8 cellular contexts compared by ENCODE assay signal in the genomic region with DNA sequence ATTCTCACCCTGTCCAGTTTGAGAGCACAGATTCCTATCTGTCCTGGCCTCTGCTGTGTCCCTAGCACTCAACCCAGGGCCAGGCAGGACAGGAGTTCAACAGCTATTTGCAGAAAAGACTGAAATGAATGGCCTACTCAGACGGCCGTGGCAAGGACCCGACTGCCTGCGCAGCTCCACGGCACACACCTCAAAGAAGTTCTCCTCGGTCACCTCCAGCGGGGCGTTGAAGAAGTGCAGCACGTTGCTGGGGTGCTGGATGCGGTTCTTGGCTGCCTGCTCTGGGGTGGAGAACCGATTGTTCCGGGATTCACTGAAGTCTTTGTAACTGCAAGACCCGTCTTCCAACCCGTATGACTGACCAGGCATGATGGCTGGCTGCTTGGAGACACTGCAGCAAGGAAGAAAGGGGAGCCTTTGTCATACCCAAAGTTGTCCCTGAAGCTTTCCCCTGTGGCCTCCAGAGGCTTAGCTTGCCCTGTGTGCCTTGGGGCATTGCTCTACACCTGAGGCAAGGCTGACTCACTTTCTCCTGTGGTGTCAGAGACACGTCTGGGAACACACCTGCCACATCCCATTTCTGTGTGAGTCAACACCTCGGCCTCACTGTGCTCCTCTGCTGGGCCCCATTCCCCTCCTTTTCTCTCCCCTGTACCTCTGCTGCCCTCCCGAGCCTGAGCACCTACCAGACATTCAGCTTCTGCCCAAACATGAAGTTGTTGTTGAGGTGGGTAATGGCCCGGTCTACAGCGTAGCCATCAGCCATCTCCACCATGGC. TPM values are rescaled to one million over a fixed set of nuclear protein-coding genes. Genes with fewer than 3 reads are reported as not detected.
DNase-seq lines count a peak whose midpoint lies in the region; ATAC-seq, FAIRE-seq and TF ChIP-seq lines count a peak whose summit lies in the region.

No MANE protein-coding gene starts in this region.

- H3K79me2 ChIP-seq in keratinocyte (ENCODE audit: control insufficient read depth, insufficient read depth, low read length) (peaks cover 28% of the 10 kb centered on the region), OCI-LY7 (ENCODE audit: insufficient read depth, low read depth, low read length) (peaks cover 19% of the 10 kb centered on the region; the same call in 1 of the 2 replicates)

- peak overlapping the region; percentile 67 for H3K4me2 ChIP-seq in keratinocyte (ENCODE audit: control insufficient read depth, extremely low read depth, insufficient read depth, low read depth, low read length)
- no peak overlapping the region for H3K4me2 ChIP-seq in OCI-LY7 (ENCODE audit: low read length)

- DNase-seq in HPDE6-E6E7 (ENCODE audit: extremely low spot score) (peak; percentile 91), keratinocyte (ENCODE audit: low read depth, low spot score) (peak; percentile 98), NCI-H1048 (lab: John Stamatoyannopoulos, UW) (no peak), OCI-LY7 (ENCODE audit: low spot score) (no peak)
- peak; percentile 78 for DNase-seq in activated CD8-positive, alpha-beta memory T cell treated with anti-CD3 and anti-CD28 coated beads, Interleukin-2, amount 50 U/mL, for 48 hours
- peak in 2 of 3 donors; percentile 26 to 38 for DNase-seq in stimulated activated CD4-positive, alpha-beta T cell treated with anti-CD3 and anti-CD28 coated beads, TNF-alpha, amount 100 ng/mL, for 1 hour (ENCODE audit: low read depth in 3 of 3, low spot score in 1 of 3)

- ATAC-seq in GM21390 (IDR thresholded peaks at IDR 0.05; ENCODE audit: unreplicated experiment) (no peak), HG02840 (IDR thresholded peaks at IDR 0.05; ENCODE audit: low FRiP score, unreplicated experiment) (no peak)

- intact Hi-C loops in OCI-LY7 (cut with micrococcal nuclease; ENCODE audit: unreplicated experiment), result no loop called here

- H3K27ac ChIP-seq in keratinocyte (ENCODE audit: control insufficient read depth, insufficient read depth, low read length) (peak overlapping the region; percentile 80), OCI-LY7 (ENCODE audit: low read depth, low read length, poor library complexity, severe bottlenecking) (no peak overlapping the region)

- peak overlapping the region in 1 of 3 experiments; percentile 3 for H3K4me3 ChIP-seq in keratinocyte (ENCODE audit: control insufficient read depth in 2 of 3, extremely low read depth in 1 of 3, insufficient read depth in 2 of 3, low read depth in 1 of 3, low read length in 3 of 3)
- H3K4me3 ChIP-seq in OCI-LY7 (ENCODE audit: low read depth, low read length, poor library complexity, severe bottlenecking), result no peak overlapping the region

- peak; percentile 100 for FAIRE-seq in keratinocyte (lab: Jason Lieb, UNC)

- H3K9me2 ChIP-seq in OCI-LY7 (ENCODE audit: insufficient read depth, low read length), result no peaks in the 10 kb centered on the region

- H2AFZ ChIP-seq in keratinocyte (ENCODE audit: control insufficient read depth, low read length) (no peak overlapping the region), OCI-LY7 (ENCODE audit: low read length) (no peak overlapping the region)

- BruUV-seq in OCI-LY7 (replicated peaks; lab: Mats Ljungman, UMichigan), result no TSS peak

- peak; percentile 45 to 81 (median 79) for TF ChIP-seq CTCF in keratinocyte (optimal IDR thresholded peaks at IDR 0.05 in 1 of 3, IDR thresholded peaks at IDR 0.05 in 1 of 3, conservative IDR thresholded peaks at IDR 0.05 in 1 of 3; ENCODE audit: extremely low read depth in 1 of 3, insufficient read depth in 2 of 3, low read length in 3 of 3)
- no peak for TF ChIP-seq CTCF in OCI-LY7 (conservative IDR thresholded peaks at IDR 0.05; ENCODE audit: low read length)

- peaks cover 14% of the 10 kb centered on the region for H4K20me1 ChIP-seq in keratinocyte (ENCODE audit: control insufficient read depth, extremely low read depth, insufficient read depth, low read length)
- peaks cover 22% of the 10 kb centered on the region for H4K20me1 ChIP-seq in OCI-LY7 (ENCODE audit: insufficient read depth, low read length)

- peaks cover 8% of the 10 kb centered on the region for H3K9me1 ChIP-seq in keratinocyte (ENCODE audit: control insufficient read depth, extremely low read depth, insufficient read depth, low read length)

- POLR2A ChIA-PET in OCI-LY7 (lab: Charles Lee), result no interaction called here

- H3K36me3 ChIP-seq in keratinocyte (ENCODE audit: control insufficient read depth in 2 of 2, extremely low read depth in 1 of 2, insufficient read depth in 2 of 2, low read length in 2 of 2) (peaks cover 39 to 54% of the 10 kb centered on the region in 2 experiments), OCI-LY7 (ENCODE audit: insufficient read depth, low read length) (peaks cover 83% of the 10 kb centered on the region)

- CTCF ChIA-PET in OCI-LY7 (lab: Charles Lee; ENCODE audit: unreplicated experiment), result no interaction called here

- no peaks in the 10 kb centered on the region for H3K27me3 ChIP-seq in keratinocyte (ENCODE audit: control insufficient read depth, extremely low read depth, insufficient read depth, low read length)

- H3K9ac ChIP-seq in keratinocyte (ENCODE audit: control insufficient read depth, extremely low read depth, insufficient read depth, low read length), result peak overlapping the region; percentile 71

- dilution Hi-C loops in keratinocyte (cut with MboI; ENCODE audit: extremely low pct_ligation_motif_present, low sequenced_read_pairs), result no loop called here

- H3K4me1 ChIP-seq in keratinocyte (ENCODE audit: control insufficient read depth, extremely low read depth, insufficient read depth, low read length) (peaks cover 57% of the 10 kb centered on the region), OCI-LY7 (ENCODE audit: insufficient read depth, low read length, poor library complexity, severe bottlenecking) (peaks cover 11% of the 10 kb centered on the region)

- H3K9me3 ChIP-seq in keratinocyte (ENCODE audit: control insufficient read depth, low read depth, low read length) (no peaks in the 10 kb centered on the region), OCI-LY7 (ENCODE audit: low read length) (no peaks in the 10 kb centered on the region)

RNA-seq across cellular contexts. Expression of gene ECH1, which starts 6.8 kb away (rescaled TPM):
- polyA plus RNA-seq in keratinocyte, result 64.9 to 85.5 TPM (median 72.1 TPM) in 3 replicates
- 32.1 TPM for polyA plus RNA-seq in keratinocyte (2011; ENCODE audit: low read depth)
- 46.8 and 72.4 TPM in 2 replicates for polyA plus RNA-seq in keratinocyte (2011; cell fraction: cytosol; rRNA removed)
- polyA plus RNA-seq in keratinocyte (2011; cell fraction: nucleus; rRNA removed), result 40.6 and 53.7 TPM in 2 replicates
- polyA plus RNA-seq in keratinocyte (2012; ENCODE audit: low replicate concordance), result 87.0 and 145 TPM in 2 replicates
- 48.7 to 107 TPM (median 62.3 TPM) in 3 replicates for polyA minus RNA-seq in keratinocyte
- polyA minus RNA-seq in keratinocyte (2011; cell fraction: cytosol; rRNA and poly(A)+ RNA removed), result 51.2 TPM
- 10.2 and 16.0 TPM in 2 replicates for polyA minus RNA-seq in keratinocyte (2011; cell fraction: nucleus; rRNA and poly(A)+ RNA removed)
- total RNA-seq in OCI-LY7 (2014; rRNA removed; shearing (Covaris generic)), result 68.8 and 70.9 TPM in 2 replicates
- total RNA-seq in OCI-LY7 (2022), result 124 and 134 TPM in 2 replicates

RNA-seq across cellular contexts. Expression of gene HNRNPL, which starts 11.4 kb away (rescaled TPM):
- polyA plus RNA-seq in keratinocyte, result 144 to 343 TPM (median 308 TPM) in 3 replicates
- polyA plus RNA-seq in keratinocyte (2011; ENCODE audit: low read depth), result 166 TPM
- polyA plus RNA-seq in keratinocyte (2011; cell fraction: cytosol; rRNA removed), result 208 and 259 TPM in 2 replicates
- 347 and 351 TPM in 2 replicates for polyA plus RNA-seq in keratinocyte (2011; cell fraction: nucleus; rRNA removed)
- 163 and 328 TPM in 2 replicates for polyA plus RNA-seq in keratinocyte (2012; ENCODE audit: low replicate concordance)
- 254 to 505 TPM (median 341 TPM) in 3 replicates for polyA minus RNA-seq in keratinocyte
- 170 TPM for polyA minus RNA-seq in keratinocyte (2011; cell fraction: cytosol; rRNA and poly(A)+ RNA removed)
- 135 and 210 TPM in 2 replicates for polyA minus RNA-seq in keratinocyte (2011; cell fraction: nucleus; rRNA and poly(A)+ RNA removed)
- total RNA-seq in OCI-LY7 (2014; rRNA removed; shearing (Covaris generic)), result 236 and 263 TPM in 2 replicates
- total RNA-seq in OCI-LY7 (2022), result 655 and 706 TPM in 2 replicates

RNA-seq across cellular contexts. Expression of gene LGALS4, which starts 25.7 kb away (rescaled TPM):
- polyA plus RNA-seq in keratinocyte, result 0.11 to 0.30 TPM (median 0.13 TPM) in 3 replicates
- 0.86 TPM for polyA plus RNA-seq in keratinocyte (2011; ENCODE audit: low read depth)
- 0.13 TPM in 1 of 2 replicates, not detected in the other for polyA plus RNA-seq in keratinocyte (2011; cell fraction: cytosol; rRNA removed)
- 0.71 and 1.1 TPM in 2 replicates for polyA plus RNA-seq in keratinocyte (2011; cell fraction: nucleus; rRNA removed)
- 1.5 TPM in 1 of 2 replicates, not detected in the other for polyA plus RNA-seq in keratinocyte (2012; ENCODE audit: low replicate concordance)
- not detected in 3 replicates for polyA minus RNA-seq in keratinocyte
- not detected for polyA minus RNA-seq in keratinocyte (2011; cell fraction: cytosol; rRNA and poly(A)+ RNA removed)
- not detected in 2 replicates for polyA minus RNA-seq in keratinocyte (2011; cell fraction: nucleus; rRNA and poly(A)+ RNA removed)
- total RNA-seq in OCI-LY7 (2014; rRNA removed; shearing (Covaris generic)), result 0.70 and 1.0 TPM in 2 replicates
- total RNA-seq in OCI-LY7 (2022), result 1.1 and 1.3 TPM in 2 replicates

RNA-seq across cellular contexts. Expression of gene RINL, which starts 39.7 kb away (rescaled TPM):
- 3.2 to 6.3 TPM (median 4.3 TPM) in 3 replicates for polyA plus RNA-seq in keratinocyte
- 1.1 TPM for polyA plus RNA-seq in keratinocyte (2011; ENCODE audit: low read depth)
- 2.9 and 4.0 TPM in 2 replicates for polyA plus RNA-seq in keratinocyte (2011; cell fraction: cytosol; rRNA removed)
- 3.6 and 4.3 TPM in 2 replicates for polyA plus RNA-seq in keratinocyte (2011; cell fraction: nucleus; rRNA removed)
- polyA plus RNA-seq in keratinocyte (2012; ENCODE audit: low replicate concordance), result 2.2 and 5.0 TPM in 2 replicates
- 2.9 to 9.5 TPM (median 3.2 TPM) in 3 replicates for polyA minus RNA-seq in keratinocyte
- polyA minus RNA-seq in keratinocyte (2011; cell fraction: cytosol; rRNA and poly(A)+ RNA removed), result 1.3 TPM
- 1.3 and 2.3 TPM in 2 replicates for polyA minus RNA-seq in keratinocyte (2011; cell fraction: nucleus; rRNA and poly(A)+ RNA removed)
- 26.3 and 33.3 TPM in 2 replicates for total RNA-seq in OCI-LY7 (2014; rRNA removed; shearing (Covaris generic))
- total RNA-seq in OCI-LY7 (2022), result 38.4 and 42.1 TPM in 2 replicates

RNA-seq across cellular contexts. Expression of gene LGALS7B, which starts 49.4 kb away (rescaled TPM):
- 1,330 to 7,133 TPM (median 1,668 TPM) in 3 replicates for polyA plus RNA-seq in keratinocyte
- polyA plus RNA-seq in keratinocyte (2011; ENCODE audit: low read depth), result 2,078 TPM
- 1,317 and 3,328 TPM in 2 replicates for polyA plus RNA-seq in keratinocyte (2011; cell fraction: cytosol; rRNA removed)
- 746 and 1,115 TPM in 2 replicates for polyA plus RNA-seq in keratinocyte (2011; cell fraction: nucleus; rRNA removed)
- polyA plus RNA-seq in keratinocyte (2012; ENCODE audit: low replicate concordance), result 3,308 and 8,816 TPM in 2 replicates
- polyA minus RNA-seq in keratinocyte, result 127 to 666 TPM (median 341 TPM) in 3 replicates
- polyA minus RNA-seq in keratinocyte (2011; cell fraction: cytosol; rRNA and poly(A)+ RNA removed), result 1,769 TPM
- polyA minus RNA-seq in keratinocyte (2011; cell fraction: nucleus; rRNA and poly(A)+ RNA removed), result 213 and 279 TPM in 2 replicates
- total RNA-seq in OCI-LY7 (2014; rRNA removed; shearing (Covaris generic)), result not detected in 2 replicates
- not detected in 2 replicates for total RNA-seq in OCI-LY7 (2022)

Comparison
In these comparisons a context has a peak if more than half of its experiments do, and no peak if none do; other contexts are left out.
1. DNase-seq: peak in HPDE6-E6E7 (single experiment), activated CD8-positive, alpha-beta memory T cell treated with anti-CD3 and anti-CD28 coated beads, Interleukin-2, amount 50 U/mL, for 48 hours (single experiment), keratinocyte (single experiment) and stimulated activated CD4-positive, alpha-beta T cell treated with anti-CD3 and anti-CD28 coated beads, TNF-alpha, amount 100 ng/mL, for 1 hour (2 of 3); none in NCI-H1048 (single experiment) and OCI-LY7 (single experiment).